17 cellular contexts compared by ENCODE assay signal in genomic region chr14:84144166-84144565, GRCh38.
"Had no signal": no experiment of that assay in that cellular context is flagged by ENCODE, and none has a peak within 500 bp of the region (broad histone marks: within the 10 kb centered on the region; RNA-seq: fewer than 3 reads in every experiment).

No MANE protein-coding gene starts in this region.

- DNase-seq: activated CD4-positive, alpha-beta T cell treated with anti-CD3 and anti-CD28 coated beads, Interleukin-2, amount 50 U/mL, for 1 hour; activated CD4-positive, CD25-positive, alpha-beta regulatory T cell; activated naive CD4-positive, alpha-beta T cell treated with anti-CD3 and anti-CD28 coated beads, Interleukin-2, amount 50 U/mL, for 16 hours; activated T-cell treated with anti-CD3 and anti-CD28 coated beads for 4 hours; cortex of kidney; effector memory CD8-positive, alpha-beta T cell; hippocampal formation; immature natural killer cell; stimulated activated CD4-positive, alpha-beta T cell treated with anti-CD3 and anti-CD28 coated beads, Interleukin-4, amount 100 ng/mL, for 1 hour; stimulated activated CD8-positive, alpha-beta memory T cell treated with anti-CD3 and anti-CD28 coated beads, Interleukin-4, amount 100 ng/mL, for 48 hours; stimulated activated naive CD8-positive, alpha-beta T cell treated with anti-CD3 and anti-CD28 coated beads, Interleukin-15, Interleukin-2, amounts not matched to agents 100 U/mL and 50 U/mL, for 24 hours; upper lobe of left lung had no signal

- H3K4me3 Mint-ChIP-seq: effector memory CD8-positive, alpha-beta T cell; immature natural killer cell; memory B cell; T-helper 1 cell treated with Interleukin-12 subunit alpha and Interleukin-12 subunit beta and Interleukin-4 antibody, amounts not matched to agents 30 μg/mL and 1 μg/mL, for 36 hours had no signal

- H3K4me1 ChIP-seq: suprapubic skin, upper lobe of left lung had no signal

- H3K4me1 Mint-ChIP-seq: immature natural killer cell, memory B cell had no signal

- ATAC-seq: effector memory CD8-positive, alpha-beta T cell; left lobe of liver; SK-N-SH treated with all-trans-retinoic acid at 6 μM for 48 hours; stimulated activated naive CD8-positive, alpha-beta T cell treated with anti-CD3 and anti-CD28 coated beads, Interleukin-15, Interleukin-2, amounts not matched to agents 100 U/mL and 50 U/mL, for 24 hours had no signal

- H3K27me3 ChIP-seq: suprapubic skin, upper lobe of left lung had no signal

- H3K36me3 ChIP-seq: suprapubic skin, upper lobe of left lung had no signal

- H3K27ac ChIP-seq: suprapubic skin, upper lobe of left lung had no signal

- H3K36me3 Mint-ChIP-seq: immature natural killer cell, memory B cell had no signal

- H3K9me3 ChIP-seq: suprapubic skin, upper lobe of left lung had no signal

- H3K4me3 ChIP-seq: suprapubic skin, upper lobe of left lung had no signal

- H3K27me3 Mint-ChIP-seq: effector memory CD8-positive, alpha-beta T cell; memory B cell had no signal

- H3K27ac Mint-ChIP-seq: effector memory CD8-positive, alpha-beta T cell; immature natural killer cell; memory B cell; T-helper 1 cell treated with Interleukin-12 subunit alpha and Interleukin-12 subunit beta and Interleukin-4 antibody, amounts not matched to agents 30 μg/mL and 1 μg/mL, for 36 hours had no signal
